Comparison of ENCODE assay signal across 8 cellular contexts in genomic region chr9:137590123-137590468, GRCh38. TPM values are rescaled to one million over a fixed set of nuclear protein-coding genes. Genes with fewer than 3 reads are reported as not detected.
DNase-seq lines count a peak whose midpoint lies in the region; ATAC-seq, FAIRE-seq and TF ChIP-seq lines count a peak whose summit lies in the region.

No MANE protein-coding gene starts in this region.

- no CpG with 5 or more reads among the region's 61 CpGs for WGBS in A549 (ENCODE audit: missing lambda C conversion rate)
- WGBS in right lobe of liver (ENCODE audit: insufficient coverage, low coverage, low lambda C conversion rate, missing lambda C conversion rate), result no CpG with 5 or more reads among the region's 61 CpGs

- no peaks in the 10 kb centered on the region for H3K27me3 ChIP-seq in WERI-Rb-1 (ENCODE audit: insufficient read depth, low read depth, severe bottlenecking)
- H3K27me3 ChIP-seq in right lobe of liver, result no peaks in the 10 kb centered on the region

- intact Hi-C loops in right lobe of liver (cut with DNase I), result no loop called here

- POLR2A ChIA-PET in A549 (lab: Yijun Ruan, JAX), result interaction anchor here (1.0 to 1.4 kb wide), 4 partner anchors 9 to 29 kb away, joined by 3 to 11 read pairs (median 7); partner anchors contain the start of genes ARRDC1 and EHMT1

- no peaks in the 10 kb centered on the region for H3K9me3 ChIP-seq in A549
- no peaks in the 10 kb centered on the region for H3K9me3 ChIP-seq in WERI-Rb-1 (ENCODE audit: severe bottlenecking)
- H3K9me3 ChIP-seq in right lobe of liver, result no peaks in the 10 kb centered on the region

- ATAC-seq in A549, result peak in 1 of 2 experiments; percentile 48; a peak in 3 of 6 replicates
- ATAC-seq in GM21529 (IDR thresholded peaks at IDR 0.05; ENCODE audit: unreplicated experiment), result peak; percentile 17
- no peak for ATAC-seq in right lobe of liver
- ATAC-seq in GM18511 (IDR thresholded peaks at IDR 0.05; ENCODE audit: unreplicated experiment), result no peak
- ATAC-seq in HG03354 (IDR thresholded peaks at IDR 0.05; ENCODE audit: poor library complexity, severe bottlenecking, unreplicated experiment), result no peak

- H3K4me2 ChIP-seq in A549, result peak overlapping the region; percentile 95

- TF ChIP-seq CTCF in A549 (IDR thresholded peaks at IDR 0.05) (no peak), WERI-Rb-1 (IDR thresholded peaks at IDR 0.05; ENCODE audit: low read depth, low read length) (no peak), right lobe of liver (IDR thresholded peaks at IDR 0.05) (no peak)

- peak overlapping the region; percentile 99 for H3K4me3 ChIP-seq in A549
- peak overlapping the region; percentile 50 for H3K4me3 ChIP-seq in WERI-Rb-1 (ENCODE audit: low read depth, low read length)
- peak overlapping the region; percentile 55 to 85 (median 60) for H3K4me3 ChIP-seq in right lobe of liver

- FAIRE-seq in A549 (lab: Jason Lieb, UNC), result no peak

- TF ChIP-seq POLR2A in A549 (IDR thresholded peaks at IDR 0.05; ENCODE audit: low read length) (no peak), right lobe of liver (IDR thresholded peaks at IDR 0.05) (no peak)

- H3K36me3 ChIP-seq in WERI-Rb-1 (peaks cover 39% of the 10 kb centered on the region), right lobe of liver (peaks cover 0 to 14% (median 0%) of the 10 kb centered on the region in 4 donors)

- H3K4me1 ChIP-seq in A549 (peaks cover 15% of the 10 kb centered on the region; the same call in 1 of the 3 replicates), right lobe of liver (peaks cover 0 to 17% (median 6%) of the 10 kb centered on the region in 4 donors)

- DNase-seq in A549 (ENCODE audit: low read depth in 1 of 2, low spot score in 1 of 2), result no peak
- no peak for DNase-seq in WERI-Rb-1
- no peak for DNase-seq in right lobe of liver
- no peak for DNase-seq in stimulated activated CD4-positive, alpha-beta T cell treated with anti-CD3 and anti-CD28 coated beads, Interleukin-1b, Interleukin-23, amount 100 ng/mL, for 48 hours
- DNase-seq in H4 (ENCODE audit: low spot score), result no peak

- CTCF ChIA-PET in A549 (lab: Yijun Ruan, JAX), result interaction anchor here (18.5 kb wide), 1 partner anchor 9 kb away, joined by 175 read pairs; the partner anchor contains the start of gene DPH7

- no peak for TF ChIP-seq RAD21 in A549 (conservative IDR thresholded peaks at IDR 0.05 in 1 of 2, IDR thresholded peaks at IDR 0.05 in 1 of 2)

- H3K27ac ChIP-seq in A549 (peak overlapping the region; percentile 94 to 95), WERI-Rb-1 (no peak overlapping the region; the same call in 1 of the 2 replicates), right lobe of liver (no peak overlapping the region)

- no peak for TF ChIP-seq EP300 in A549 (IDR thresholded peaks at IDR 0.05)

TF ChIP-seq in A549, 52 proteins besides CTCF, POLR2A, EP300 and RAD21:
- TF ChIP-seq JUN (IDR thresholded peaks at IDR 0.05) (no peak; a peak in 1 of 5 replicates), PBX3 (IDR thresholded peaks at IDR 0.05) (no peak), GATA3 (IDR thresholded peaks at IDR 0.05; ENCODE audit: borderline replicate concordance) (no peak), TP53 (CRISPR knock-in tag; IDR thresholded peaks at IDR 0.05) (no peak), EHF (CRISPR knock-in tag; IDR thresholded peaks at IDR 0.05) (no peak), POLR2AphosphoS2 (conservative IDR thresholded peaks at IDR 0.05; ENCODE audit: low read length) (no peak), PHF8 (IDR thresholded peaks at IDR 0.05; ENCODE audit: borderline replicate concordance, low read depth) (no peak), ZC3H11A (IDR thresholded peaks at IDR 0.05) (no peak), FOSL2 (IDR thresholded peaks at IDR 0.05) (no peak), FOSL2 (CRISPR knock-in tag; IDR thresholded peaks at IDR 0.05) (no peak), MAX (IDR thresholded peaks at IDR 0.05) (no peak), ATOH8 (CRISPR knock-in tag; IDR thresholded peaks at IDR 0.05; ENCODE audit: low read depth) (no peak), NFE2L2 (conservative IDR thresholded peaks at IDR 0.05; ENCODE audit: low read length) (no peak), CHD2 (IDR thresholded peaks at IDR 0.05; ENCODE audit: low read length, partially characterized antibody) (no peak), RFX5 (IDR thresholded peaks at IDR 0.05) (no peak), ESRRA (IDR thresholded peaks at IDR 0.05; ENCODE audit: borderline replicate concordance, low read length) (no peak), BCL3 (IDR thresholded peaks at IDR 0.05) (no peak)

RNA-seq across cellular contexts. Expression of gene ZMYND19, which starts 0.2 kb away (rescaled TPM):
- polyA plus RNA-seq in A549 (2011; rRNA removed) (16.0 and 19.6 TPM in 2 replicates), A549 (2017; fragmentation: RNase III; extraction: RNeasy Plus Mini Kit Qiagen cat#74134 plus additional on column Dnase treatment) (35.7 to 38.7 TPM (median 37.5 TPM) in 3 replicates)
- 42.7 and 47.2 TPM in 2 replicates for polyA plus RNA-seq in A549 (2012; cell fraction: cytosol; rRNA removed)
- 66.6 and 82.2 TPM in 2 replicates for polyA plus RNA-seq in A549 (2012; cell fraction: nucleus; rRNA removed)
- polyA minus RNA-seq in A549 (2011; rRNA and poly(A)+ RNA removed), result 14.8 and 16.1 TPM in 2 replicates
- total RNA-seq in right lobe of liver, result 10 to 100 TPM in 2 of 6 experiments, 1 to 10 TPM in 4; 8.4 to 11.7 (median 9.0) TPM
- total RNA-seq in H4 (2014; rRNA removed; shearing (Covaris generic)), result 21.3 and 26.8 TPM in 2 replicates

RNA-seq across cellular contexts. Expression of gene DPH7, which starts 11.4 kb away (rescaled TPM):
- polyA plus RNA-seq in A549 (2011; rRNA removed), result 26.7 and 28.2 TPM in 2 replicates
- 43.3 and 46.0 TPM in 2 replicates for polyA plus RNA-seq in A549 (2012; cell fraction: cytosol; rRNA removed)
- polyA plus RNA-seq in A549 (2012; cell fraction: nucleus; rRNA removed), result 131 and 139 TPM in 2 replicates
- polyA plus RNA-seq in A549 (2017; fragmentation: RNase III; extraction: RNeasy Plus Mini Kit Qiagen cat#74134 plus additional on column Dnase treatment), result 28.8 to 35.2 TPM (median 33.4 TPM) in 3 replicates
- polyA minus RNA-seq in A549 (2011; rRNA and poly(A)+ RNA removed), result 18.9 and 20.0 TPM in 2 replicates
- 10 to 100 TPM in 5 of 6 experiments, 1 to 10 TPM in 1; 9.2 to 17.8 (median 11.8) TPM for total RNA-seq in right lobe of liver
- 15.3 and 16.1 TPM in 2 replicates for total RNA-seq in H4 (2014; rRNA removed; shearing (Covaris generic))

RNA-seq across cellular contexts. Expression of gene ARRDC1, which starts 15.4 kb away (rescaled TPM):
- polyA plus RNA-seq in A549 (2011; rRNA removed) (20.7 and 23.8 TPM in 2 replicates), A549 (2017; fragmentation: RNase III; extraction: RNeasy Plus Mini Kit Qiagen cat#74134 plus additional on column Dnase treatment) (20.6 to 22.5 TPM (median 22.0 TPM) in 3 replicates)
- polyA plus RNA-seq in A549 (2012; cell fraction: cytosol; rRNA removed), result 39.7 and 49.8 TPM in 2 replicates
- 268 and 290 TPM in 2 replicates for polyA plus RNA-seq in A549 (2012; cell fraction: nucleus; rRNA removed)
- polyA minus RNA-seq in A549 (2011; rRNA and poly(A)+ RNA removed), result 25.8 and 32.7 TPM in 2 replicates
- total RNA-seq in right lobe of liver, result 10 to 100 TPM; 19.1 to 45.0 (median 25.2) TPM
- 11.6 and 26.5 TPM in 2 replicates for total RNA-seq in H4 (2014; rRNA removed; shearing (Covaris generic))

RNA-seq across cellular contexts. Expression of gene EHMT1, which starts 28.7 kb away (rescaled TPM):
- polyA plus RNA-seq in A549 (2011; rRNA removed), result 33.6 and 41.3 TPM in 2 replicates
- polyA plus RNA-seq in A549 (2012; cell fraction: cytosol; rRNA removed), result 47.5 and 56.3 TPM in 2 replicates
- polyA plus RNA-seq in A549 (2012; cell fraction: nucleus; rRNA removed), result 181 and 185 TPM in 2 replicates
- polyA plus RNA-seq in A549 (2017; fragmentation: RNase III; extraction: RNeasy Plus Mini Kit Qiagen cat#74134 plus additional on column Dnase treatment), result 45.6 to 52.9 TPM (median 48.0 TPM) in 3 replicates
- 68.5 and 82.6 TPM in 2 replicates for polyA minus RNA-seq in A549 (2011; rRNA and poly(A)+ RNA removed)
- 10 to 100 TPM; 26.8 to 51.9 (median 36.7) TPM for total RNA-seq in right lobe of liver
- total RNA-seq in H4 (2014; rRNA removed; shearing (Covaris generic)), result 18.6 and 19.5 TPM in 2 replicates

RNA-seq across cellular contexts. Expression of gene MRPL41, which starts 38.4 kb away (rescaled TPM):
- 19.2 and 19.7 TPM in 2 replicates for polyA plus RNA-seq in A549 (2011; rRNA removed)
- 106 and 120 TPM in 2 replicates for polyA plus RNA-seq in A549 (2012; cell fraction: cytosol; rRNA removed)
- polyA plus RNA-seq in A549 (2012; cell fraction: nucleus; rRNA removed), result 47.7 and 82.7 TPM in 2 replicates
- polyA plus RNA-seq in A549 (2017; fragmentation: RNase III; extraction: RNeasy Plus Mini Kit Qiagen cat#74134 plus additional on column Dnase treatment), result 51.0 to 54.4 TPM (median 52.4 TPM) in 3 replicates
- polyA minus RNA-seq in A549 (2011; rRNA and poly(A)+ RNA removed), result 4.2 and 6.5 TPM in 2 replicates
- 10 to 100 TPM; 43.4 to 97.8 (median 74.0) TPM for total RNA-seq in right lobe of liver
- 52.4 and 66.7 TPM in 2 replicates for total RNA-seq in H4 (2014; rRNA removed; shearing (Covaris generic))

Comparison
In these comparisons a context has a peak if more than half of its experiments do, and no peak if none do; other contexts are left out.
1. H3K27ac ChIP-seq: peak in A549 (2 of 2); none in WERI-Rb-1 (single experiment) and right lobe of liver (0 of 3).
2. Peak in every context shown above with its lines, with median percentiles within 50 percentile points of each other: H3K4me3 ChIP-seq.